8 cellular contexts compared by ENCODE assay signal in genomic region chr4:173334085-173334890, GRCh38. TPM values are rescaled to one million over a fixed set of nuclear protein-coding genes. Genes with fewer than 3 reads are reported as not detected.
DNase-seq lines count a peak whose midpoint lies in the region; ATAC-seq and TF ChIP-seq lines count a peak whose summit lies in the region.

HMGB2 (minus strand) TSS chr4:173334358; CDS start chr4:173333649, 709 bp downstream.

- H3K4me1 ChIP-seq in RWPE2 (ENCODE audit: insufficient read depth, poor library complexity, severe bottlenecking), result peaks cover 30% of the 10 kb centered on the region
- H3K4me1 ChIP-seq in fibroblast of lung (ENCODE audit: control insufficient read depth, extremely low read depth, insufficient read depth, low read length), result peaks cover 3% of the 10 kb centered on the region
- peaks cover 7 to 18% of the 10 kb centered on the region in 2 donors for H3K4me1 ChIP-seq in naive thymus-derived CD4-positive, alpha-beta T cell (ENCODE audit: control insufficient read depth in 2 of 2, insufficient read depth in 2 of 2, low read length in 2 of 2)

- peak within 1 kb of the TSS; percentile 89 for H3K27ac ChIP-seq in RWPE2 (ENCODE audit: poor library complexity, severe bottlenecking)
- H3K27ac ChIP-seq in fibroblast of lung (ENCODE audit: insufficient read depth, low read length), result peak within 1 kb of the TSS; percentile 98
- H3K27ac ChIP-seq in naive thymus-derived CD4-positive, alpha-beta T cell (ENCODE audit: low read depth, low read length), result peak within 1 kb of the TSS; percentile 98

- POLR2A ChIA-PET in naive thymus-derived CD4-positive, alpha-beta T cell (lab: Charles Lee), result interaction anchor here (0.6 to 8.8 kb wide), 23 partner anchors 10 to 950 kb away, joined by 3 to 209 read pairs (median 4); partner anchors contain the start of genes CEP44, FBXO8 and SAP30

- peak within 1 kb of the TSS; percentile 98 for H3K9ac ChIP-seq in fibroblast of lung (ENCODE audit: insufficient read depth, low read length)

- no peak for TF ChIP-seq CTCF in RWPE2 (IDR thresholded peaks at IDR 0.05; ENCODE audit: poor library complexity, severe bottlenecking)
- no peak for TF ChIP-seq CTCF in fibroblast of lung (conservative IDR thresholded peaks at IDR 0.05 in 1 of 2, IDR thresholded peaks at IDR 0.05 in 1 of 2; ENCODE audit: low read depth in 1 of 2, low read length in 2 of 2)

- DNase-seq in EH (ENCODE audit: low read depth) (peak; percentile 100), H4 (ENCODE audit: low spot score) (peak; percentile 100), LoVo (ENCODE audit: low spot score) (peak; percentile 98), RWPE2 (ENCODE audit: low spot score) (peak; percentile 100), fibroblast of lung (ENCODE audit: low read depth in 2 of 2) (peak; percentile 100)
- DNase-seq in activated T-helper 2 cell treated with anti-CD3 and anti-CD28 coated beads, Interferon-gamma antibody, Interleukin-2, Interleukin-4, amounts not matched to agents 10 μg/mL and 5 μg/mL and 100 μg/mL, durations not matched to agents 14 hours and 24 hours and 36 hours (ENCODE audit: low spot score), result peak; percentile 100
- peak; percentile 96 to 100 (median 100) for DNase-seq in naive thymus-derived CD4-positive, alpha-beta T cell
- DNase-seq in stimulated activated naive B cell treated with anti-CD40 and anti-IgM and Interleukin-4, amounts not matched to agents 10 μg/mL and 1 μg/mL and 100 μg/mL, for 72 hours, result peak; percentile 98

- intact Hi-C loops in activated T-helper 2 cell treated with anti-CD3 and anti-CD28 coated beads, Interferon-gamma antibody, Interleukin-2, Interleukin-4, amounts not matched to agents 10 μg/mL and 5 μg/mL and 100 μg/mL, durations not matched to agents 14 hours and 24 hours and 36 hours (cut with micrococcal nuclease), result loop anchor here (1.0 to 10.0 kb wide), 6 partner anchors 15 to 951 kb away; partner anchors contain the start of genes CEP44, FBXO8, GALNT7 and SAP30
- intact Hi-C loops in naive thymus-derived CD4-positive, alpha-beta T cell (cut with micrococcal nuclease), result loop anchor here (1.0 to 5.0 kb wide), 9 partner anchors 11 to 1188 kb away; partner anchors contain the start of genes GALNT7 (in 2 of the 2), SAP30 (in 2 of the 2), CEP44 (in 1 of the 2) and FBXO8 (in 1 of the 2)

- peak within 1 kb of the TSS; percentile 79 for H2AFZ ChIP-seq in fibroblast of lung (ENCODE audit: low read length)

- H3K4me3 ChIP-seq in RWPE2 (ENCODE audit: severe bottlenecking), result peak within 1 kb of the TSS; percentile 97
- H3K4me3 ChIP-seq in fibroblast of lung (replicated peaks in 1 of 4; ENCODE audit: control extremely low read depth in 1 of 4, insufficient read depth in 1 of 4, low read depth in 3 of 4, low read length in 4 of 4), result peak within 1 kb of the TSS; percentile 85 to 98 (median 90)
- peak within 1 kb of the TSS; percentile 89 for H3K4me3 ChIP-seq in naive thymus-derived CD4-positive, alpha-beta T cell (ENCODE audit: low read length)

- peaks cover 44% of the 10 kb centered on the region for H3K4me1 Mint-ChIP-seq in activated T-helper 2 cell treated with anti-CD3 and anti-CD28 coated beads, Interferon-gamma antibody, Interleukin-2, Interleukin-4, amounts not matched to agents 10 μg/mL and 5 μg/mL and 100 μg/mL, durations not matched to agents 14 hours and 24 hours and 36 hours (ENCODE audit: low read depth)
- peaks cover 20 to 55% (median 30%) of the 10 kb centered on the region in 7 donors for H3K4me1 Mint-ChIP-seq in naive thymus-derived CD4-positive, alpha-beta T cell
- peaks cover 15 to 20% of the 10 kb centered on the region in 2 donors for H3K4me1 Mint-ChIP-seq in stimulated activated naive B cell treated with anti-CD40 and anti-IgM and Interleukin-4, amounts not matched to agents 10 μg/mL and 1 μg/mL and 100 μg/mL, for 72 hours

- H3K36me3 Mint-ChIP-seq in activated T-helper 2 cell treated with anti-CD3 and anti-CD28 coated beads, Interferon-gamma antibody, Interleukin-2, Interleukin-4, amounts not matched to agents 10 μg/mL and 5 μg/mL and 100 μg/mL, durations not matched to agents 14 hours and 24 hours and 36 hours (ENCODE audit: low read depth), result peaks cover 44% of the 10 kb centered on the region
- H3K36me3 Mint-ChIP-seq in naive thymus-derived CD4-positive, alpha-beta T cell, result peaks cover 4 to 27% (median 4%) of the 10 kb centered on the region in 5 donors
- peaks cover 9 to 14% of the 10 kb centered on the region in 2 donors for H3K36me3 Mint-ChIP-seq in stimulated activated naive B cell treated with anti-CD40 and anti-IgM and Interleukin-4, amounts not matched to agents 10 μg/mL and 1 μg/mL and 100 μg/mL, for 72 hours

- peaks cover 39% of the 10 kb centered on the region for H3K79me2 ChIP-seq in fibroblast of lung (ENCODE audit: control insufficient read depth, insufficient read depth, low read length)

- H3K4me3 Mint-ChIP-seq in activated T-helper 2 cell treated with anti-CD3 and anti-CD28 coated beads, Interferon-gamma antibody, Interleukin-2, Interleukin-4, amounts not matched to agents 10 μg/mL and 5 μg/mL and 100 μg/mL, durations not matched to agents 14 hours and 24 hours and 36 hours (ENCODE audit: low read depth), result peak within 1 kb of the TSS; percentile 97
- H3K4me3 Mint-ChIP-seq in naive thymus-derived CD4-positive, alpha-beta T cell, result peak within 1 kb of the TSS; percentile 93 to 100 (median 99)
- peak within 1 kb of the TSS; percentile 91 to 99 for H3K4me3 Mint-ChIP-seq in stimulated activated naive B cell treated with anti-CD40 and anti-IgM and Interleukin-4, amounts not matched to agents 10 μg/mL and 1 μg/mL and 100 μg/mL, for 72 hours

- CTCF ChIA-PET in naive thymus-derived CD4-positive, alpha-beta T cell (lab: Charles Lee), result interaction anchor here (0.6 to 2.5 kb wide), 3 partner anchors 37 to 172 kb away, joined by 3 to 8 read pairs (median 3); partner anchors contain the start of gene SAP30

- peak within 1 kb of the TSS; percentile 93 for H3K4me2 ChIP-seq in fibroblast of lung (ENCODE audit: extremely low read depth, insufficient read depth, low read length)

- H4K20me1 ChIP-seq in fibroblast of lung (ENCODE audit: control insufficient read depth, extremely low read depth, insufficient read depth, low read length), result no peaks in the 10 kb centered on the region

- no peaks in the 10 kb centered on the region for H3K27me3 ChIP-seq in RWPE2 (ENCODE audit: insufficient read depth, poor library complexity, severe bottlenecking)
- H3K27me3 ChIP-seq in fibroblast of lung (ENCODE audit: control insufficient read depth, insufficient read depth, low read length), result no peaks in the 10 kb centered on the region
- no peaks in the 10 kb centered on the region for H3K27me3 ChIP-seq in naive thymus-derived CD4-positive, alpha-beta T cell (ENCODE audit: control insufficient read depth in 2 of 2, insufficient read depth in 2 of 2, low read length in 2 of 2)

- peak; percentile 85 for ATAC-seq in RWPE2 (ENCODE audit: low read depth)
- peak; percentile 97 for ATAC-seq in naive thymus-derived CD4-positive, alpha-beta T cell
- ATAC-seq in stimulated activated naive B cell treated with anti-CD40 and anti-IgM and Interleukin-4, amounts not matched to agents 10 μg/mL and 1 μg/mL and 100 μg/mL, for 72 hours (replicated peaks), result peak; percentile 96 to 97

- no peaks in the 10 kb centered on the region for H3K27me3 Mint-ChIP-seq in activated T-helper 2 cell treated with anti-CD3 and anti-CD28 coated beads, Interferon-gamma antibody, Interleukin-2, Interleukin-4, amounts not matched to agents 10 μg/mL and 5 μg/mL and 100 μg/mL, durations not matched to agents 14 hours and 24 hours and 36 hours (ENCODE audit: low read depth)
- H3K27me3 Mint-ChIP-seq in naive thymus-derived CD4-positive, alpha-beta T cell, result peaks cover 6 to 18% (median 11%) of the 10 kb centered on the region in 5 donors
- H3K27me3 Mint-ChIP-seq in stimulated activated naive B cell treated with anti-CD40 and anti-IgM and Interleukin-4, amounts not matched to agents 10 μg/mL and 1 μg/mL and 100 μg/mL, for 72 hours, result peaks cover 4 to 6% of the 10 kb centered on the region in 2 donors

- peak within 1 kb of the TSS; percentile 99 for H3K27ac Mint-ChIP-seq in activated T-helper 2 cell treated with anti-CD3 and anti-CD28 coated beads, Interferon-gamma antibody, Interleukin-2, Interleukin-4, amounts not matched to agents 10 μg/mL and 5 μg/mL and 100 μg/mL, durations not matched to agents 14 hours and 24 hours and 36 hours
- H3K27ac Mint-ChIP-seq in naive thymus-derived CD4-positive, alpha-beta T cell, result peak within 1 kb of the TSS; percentile 97 to 100 (median 99)
- H3K27ac Mint-ChIP-seq in stimulated activated naive B cell treated with anti-CD40 and anti-IgM and Interleukin-4, amounts not matched to agents 10 μg/mL and 1 μg/mL and 100 μg/mL, for 72 hours, result peak within 1 kb of the TSS; percentile 98

- H3K9me3 Mint-ChIP-seq in activated T-helper 2 cell treated with anti-CD3 and anti-CD28 coated beads, Interferon-gamma antibody, Interleukin-2, Interleukin-4, amounts not matched to agents 10 μg/mL and 5 μg/mL and 100 μg/mL, durations not matched to agents 14 hours and 24 hours and 36 hours, result no peaks in the 10 kb centered on the region
- peaks cover 0 to 6% (median 0%) of the 10 kb centered on the region in 11 donors for H3K9me3 Mint-ChIP-seq in naive thymus-derived CD4-positive, alpha-beta T cell
- H3K9me3 Mint-ChIP-seq in stimulated activated naive B cell treated with anti-CD40 and anti-IgM and Interleukin-4, amounts not matched to agents 10 μg/mL and 1 μg/mL and 100 μg/mL, for 72 hours, result no peaks in the 10 kb centered on the region

- H3K36me3 ChIP-seq in RWPE2 (ENCODE audit: low read depth) (peaks cover 45% of the 10 kb centered on the region), fibroblast of lung (ENCODE audit: control insufficient read depth, insufficient read depth, low read length) (no peaks in the 10 kb centered on the region)
- peaks cover 0 to 9% (median 6%) of the 10 kb centered on the region in 3 experiments for H3K36me3 ChIP-seq in naive thymus-derived CD4-positive, alpha-beta T cell (ENCODE audit: control insufficient read depth in 2 of 3, insufficient read depth in 3 of 3, low read length in 3 of 3)

- no peaks in the 10 kb centered on the region for H3K9me3 ChIP-seq in RWPE2 (ENCODE audit: severe bottlenecking)
- no peaks in the 10 kb centered on the region for H3K9me3 ChIP-seq in fibroblast of lung (ENCODE audit: control insufficient read depth, insufficient read depth, low read depth, low read length)
- H3K9me3 ChIP-seq in naive thymus-derived CD4-positive, alpha-beta T cell (ENCODE audit: control insufficient read depth in 2 of 3, low read length in 3 of 3), result no peaks in the 10 kb centered on the region

RNA-seq across cellular contexts. Expression of gene HMGB2, which starts in this region (rescaled TPM):
- 153 and 219 TPM in 2 replicates for total RNA-seq in H4 (2014; rRNA removed; shearing (Covaris generic))
- 380 and 393 TPM in 2 replicates for total RNA-seq in activated T-helper 2 cell treated with anti-CD3 and anti-CD28 coated beads, Interferon-gamma antibody, Interleukin-2, Interleukin-4, amounts not matched to agents 10 μg/mL and 5 μg/mL and 100 μg/mL, durations not matched to agents 14 hours and 24 hours and 36 hours
- total RNA-seq in fibroblast of lung, result 57.0 and 183 TPM in 2 replicates
- 123 and 215 TPM in 2 replicates for polyA plus RNA-seq in fibroblast of lung
- 93.0 and 180 TPM in 2 replicates for polyA plus RNA-seq in fibroblast of lung (2012)
- polyA minus RNA-seq in fibroblast of lung (ENCODE audit: low replicate concordance), result 2.0 and 4.9 TPM in 2 replicates
- total RNA-seq in naive thymus-derived CD4-positive, alpha-beta T cell, result 100 to 1,000 TPM in 3 of 5 experiments, 10 to 100 TPM in 2; 89.3 to 542 (median 106) TPM
- 100 to 1,000 TPM; 154 to 232 TPM for polyA plus RNA-seq in naive thymus-derived CD4-positive, alpha-beta T cell

Comparison
In these comparisons a context has a peak if more than half of its experiments do, and no peak if none do; other contexts are left out.
1. Peak in every context shown above with its lines: DNase-seq, ATAC-seq, H3K4me3 ChIP-seq and H3K27ac ChIP-seq.